Comparison of ENCODE assay signal across 8 cellular contexts in the genomic region with DNA sequence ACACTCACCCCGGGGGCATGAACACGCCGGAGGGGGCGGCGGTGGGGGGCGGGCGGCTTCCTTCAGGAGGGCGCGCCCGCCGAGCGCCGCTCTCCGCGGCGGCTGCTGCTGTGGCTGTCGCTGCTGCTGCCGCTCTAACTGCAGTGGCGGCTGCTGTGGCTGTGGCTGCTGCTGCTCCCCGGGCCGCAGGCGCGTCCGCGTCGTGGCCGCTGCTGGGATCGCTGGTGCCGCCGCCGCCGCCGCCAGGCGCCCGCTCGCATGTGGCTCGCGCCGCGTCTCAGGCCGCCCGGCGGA. TPM values are rescaled to one million over a fixed set of nuclear protein-coding genes. Genes with fewer than 3 reads are reported as not detected.
DNase-seq lines count a peak whose midpoint lies in the region; ATAC-seq and TF ChIP-seq lines count a peak whose summit lies in the region.

A gene with protein sequence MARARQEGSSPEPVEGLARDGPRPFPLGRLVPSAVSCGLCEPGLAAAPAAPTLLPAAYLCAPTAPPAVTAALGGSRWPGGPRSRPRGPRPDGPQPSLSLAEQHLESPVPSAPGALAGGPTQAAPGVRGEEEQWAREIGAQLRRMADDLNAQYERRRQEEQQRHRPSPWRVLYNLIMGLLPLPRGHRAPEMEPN (minus strand): TSS at position 279 of the 294 bp plus-strand sequence. CDS start 2,768 bp downstream, outside the sequence.

- H3K27me3 ChIP-seq in BLaER1: peaks cover 19% of the 10 kb centered on the region; the same call in 1 of the 2 replicates
- H3K27me3 ChIP-seq in naive thymus-derived CD4-positive, alpha-beta T cell (ENCODE audit: control insufficient read depth in 2 of 2, insufficient read depth in 2 of 2, low read length in 2 of 2): no peaks in the 10 kb centered on the region

- peaks cover 4% of the 10 kb centered on the region for H3K27me3 Mint-ChIP-seq in IgD-negative memory B cell
- peaks cover 0 to under 1% (median 0%) of the 10 kb centered on the region in 5 donors for H3K27me3 Mint-ChIP-seq in naive thymus-derived CD4-positive, alpha-beta T cell

- ATAC-seq in naive thymus-derived CD4-positive, alpha-beta T cell: no peak
- ATAC-seq in GM21526 (IDR thresholded peaks at IDR 0.05; ENCODE audit: low FRiP score, unreplicated experiment) (no peak), HG02610 (IDR thresholded peaks at IDR 0.05; ENCODE audit: unreplicated experiment) (no peak)

- no peak for TF ChIP-seq CTCF in coronary artery (IDR thresholded peaks at IDR 0.05)

- peak within 1 kb of the TSS; percentile 88 for H3K9ac ChIP-seq in BLaER1

- peaks cover 54% of the 10 kb centered on the region for H3K4me1 ChIP-seq in BLaER1
- H3K4me1 ChIP-seq in naive thymus-derived CD4-positive, alpha-beta T cell (ENCODE audit: control insufficient read depth in 2 of 2, insufficient read depth in 2 of 2, low read length in 2 of 2): peaks cover 36 to 45% of the 10 kb centered on the region in 2 donors

- no peaks in the 10 kb centered on the region for H3K36me3 Mint-ChIP-seq in IgD-negative memory B cell
- H3K36me3 Mint-ChIP-seq in naive thymus-derived CD4-positive, alpha-beta T cell: peaks cover 0 to 6% (median 0%) of the 10 kb centered on the region in 5 donors

- H3K4me3 Mint-ChIP-seq in IgD-negative memory B cell: peak within 1 kb of the TSS; percentile 59 to 82 (median 78)
- peak within 1 kb of the TSS in 9 of 10 donors; percentile 69 to 88 (median 81) for H3K4me3 Mint-ChIP-seq in naive thymus-derived CD4-positive, alpha-beta T cell

- peaks cover 23% of the 10 kb centered on the region for H4K20me1 ChIP-seq in BLaER1

- peak within 1 kb of the TSS; percentile 86 for H3K4me3 ChIP-seq in BLaER1
- H3K4me3 ChIP-seq in coronary artery: peak within 1 kb of the TSS; percentile 98
- peak within 1 kb of the TSS; percentile 71 for H3K4me3 ChIP-seq in naive thymus-derived CD4-positive, alpha-beta T cell (ENCODE audit: low read length)

- CTCF ChIA-PET in naive thymus-derived CD4-positive, alpha-beta T cell (lab: Charles Lee): no interaction called here

- no peaks in the 10 kb centered on the region for H3K9me3 Mint-ChIP-seq in IgD-negative memory B cell
- peaks cover 0 to 3% (median 0%) of the 10 kb centered on the region in 11 donors for H3K9me3 Mint-ChIP-seq in naive thymus-derived CD4-positive, alpha-beta T cell

- peak within 1 kb of the TSS; percentile 99 for H3K4me2 ChIP-seq in BLaER1

- peak within 1 kb of the TSS; percentile 79 to 91 (median 80) for H3K27ac Mint-ChIP-seq in IgD-negative memory B cell
- H3K27ac Mint-ChIP-seq in naive thymus-derived CD4-positive, alpha-beta T cell: peak within 1 kb of the TSS; percentile 20 to 92 (median 90)

- intact Hi-C loops in naive thymus-derived CD4-positive, alpha-beta T cell (cut with micrococcal nuclease): loop anchor here (1.0 to 10.0 kb wide), 7 partner anchors 10 to 516 kb away; a partner anchor contains a TSS

- no peaks in the 10 kb centered on the region for H3K9me3 ChIP-seq in BLaER1
- no peaks in the 10 kb centered on the region for H3K9me3 ChIP-seq in naive thymus-derived CD4-positive, alpha-beta T cell (ENCODE audit: control insufficient read depth in 2 of 3, low read length in 3 of 3)

- POLR2A ChIA-PET in naive thymus-derived CD4-positive, alpha-beta T cell (lab: Charles Lee): no interaction called here

- H3K36me3 ChIP-seq in BLaER1: no peaks in the 10 kb centered on the region
- peaks cover 0 to 4% (median 0%) of the 10 kb centered on the region in 3 experiments for H3K36me3 ChIP-seq in naive thymus-derived CD4-positive, alpha-beta T cell (ENCODE audit: control insufficient read depth in 2 of 3, insufficient read depth in 3 of 3, low read length in 3 of 3)

- H3K4me1 Mint-ChIP-seq in IgD-negative memory B cell: peaks cover 6 to 19% (median 15%) of the 10 kb centered on the region in 3 donors
- peaks cover 20 to 29% (median 24%) of the 10 kb centered on the region in 7 donors for H3K4me1 Mint-ChIP-seq in naive thymus-derived CD4-positive, alpha-beta T cell

- H3K27ac ChIP-seq in BLaER1 (peak within 1 kb of the TSS; percentile 83), coronary artery (peak within 1 kb of the TSS; percentile 97 to 98)
- H3K27ac ChIP-seq in naive thymus-derived CD4-positive, alpha-beta T cell (ENCODE audit: low read depth, low read length): peak within 1 kb of the TSS; percentile 81

- in situ Hi-C loops in ACHN (cut with HindIII; ENCODE audit: low pct_ligation_motif_present, low pct_unique_long_range_greater_than_20kb, low sequenced_read_pairs): no loop called here

- DNase-seq in coronary artery (ENCODE audit: low spot score): no peak
- peak in 1 of 9 donors; percentile 52 for DNase-seq in naive thymus-derived CD4-positive, alpha-beta T cell
- no peak for DNase-seq in effector CD8-positive, alpha-beta T cell (lab: John Stamatoyannopoulos, UW)
- no peak for DNase-seq in ACHN

RNA-seq across cellular contexts. Expression of the gene that starts here (rescaled TPM):
- 5.1 TPM for polyA plus RNA-seq in IgD-negative memory B cell
- total RNA-seq in naive thymus-derived CD4-positive, alpha-beta T cell: 10 to 100 TPM; 13.7 to 42.0 (median 22.5) TPM
- 10 to 100 TPM in 1 of 2 donors, 1 to 10 TPM in 1; 8.5 to 13.8 TPM for polyA plus RNA-seq in naive thymus-derived CD4-positive, alpha-beta T cell
